In genomic region chr4:128859887-128860774, GRCh38 we compare ENCODE assay signal across 10 cellular contexts. TPM values are rescaled to one million over a fixed set of nuclear protein-coding genes. Genes with fewer than 3 reads are reported as not detected.
DNase-seq lines count a peak whose midpoint lies in the region; ATAC-seq and TF ChIP-seq lines count a peak whose summit lies in the region.
"Had no signal": no experiment of that assay in that cellular context is flagged by ENCODE, and none has a peak within 500 bp of the region (broad histone marks: within the 10 kb centered on the region; RNA-seq: fewer than 3 reads in every experiment).

No MANE protein-coding gene starts in this region.

- peak overlapping the region; percentile 2 for H3K4me3 Mint-ChIP-seq in T-helper 2 cell treated with Interferon-gamma antibody and Interleukin-4, amounts not matched to agents 5 μg/mL and 100 μg/mL, for 36 hours

- TF ChIP-seq EP300 in esophagus muscularis mucosa (IDR thresholded peaks at IDR 0.05), result no peak

- peaks cover 52 to 89% (median 79%) of the 10 kb centered on the region in 4 donors for H3K36me3 ChIP-seq in esophagus muscularis mucosa
- peaks cover 24% of the 10 kb centered on the region for H3K36me3 ChIP-seq in rectal smooth muscle tissue (ENCODE audit: control insufficient read depth, insufficient read depth, low read length)

- no peak overlapping the region for H3K4me3 ChIP-seq in GM12865 (ENCODE audit: low read depth, low read length)
- no peak overlapping the region for H3K4me3 ChIP-seq in esophagus muscularis mucosa
- no peak overlapping the region for H3K4me3 ChIP-seq in rectal smooth muscle tissue (ENCODE audit: low read length)

- H3K27me3 Mint-ChIP-seq in T-helper 2 cell treated with Interferon-gamma antibody and Interleukin-4, amounts not matched to agents 5 μg/mL and 100 μg/mL, for 36 hours (ENCODE audit: low read depth), result no peaks in the 10 kb centered on the region

- no peak for TF ChIP-seq POLR2A in esophagus muscularis mucosa (IDR thresholded peaks at IDR 0.05; ENCODE audit: low read depth)

- H3K9ac ChIP-seq in rectal smooth muscle tissue (ENCODE audit: low read length), result no peak overlapping the region

- H3K27ac ChIP-seq in esophagus muscularis mucosa (replicated peaks in 1 of 4), result peak overlapping the region; percentile 3 to 45 (median 15)
- H3K27ac ChIP-seq in rectal smooth muscle tissue (ENCODE audit: low read depth, low read length), result peak overlapping the region; percentile 24

- ATAC-seq in GM21786 (IDR thresholded peaks at IDR 0.05; ENCODE audit: unreplicated experiment) (no peak), HG03175 (IDR thresholded peaks at IDR 0.05; ENCODE audit: unreplicated experiment) (no peak)

- peaks cover 73% of the 10 kb centered on the region for H3K36me3 Mint-ChIP-seq in T-helper 2 cell treated with Interferon-gamma antibody and Interleukin-4, amounts not matched to agents 5 μg/mL and 100 μg/mL, for 36 hours (ENCODE audit: low read depth)

- H3K9me3 ChIP-seq in esophagus muscularis mucosa, result no peaks in the 10 kb centered on the region

- H3K4me1 ChIP-seq in esophagus muscularis mucosa, result peaks cover 23 to 47% (median 40%) of the 10 kb centered on the region in 4 donors
- peaks cover 22% of the 10 kb centered on the region for H3K4me1 ChIP-seq in rectal smooth muscle tissue (ENCODE audit: control insufficient read depth, insufficient read depth, low read length)

- no peaks in the 10 kb centered on the region for H3K9me3 Mint-ChIP-seq in T-helper 2 cell treated with Interferon-gamma antibody and Interleukin-4, amounts not matched to agents 5 μg/mL and 100 μg/mL, for 36 hours

- WGBS in esophagus muscularis mucosa, result 28% methylated on average over 6 of the region's 6 CpGs

- TF ChIP-seq CTCF in GM12865 (IDR thresholded peaks at IDR 0.05; ENCODE audit: insufficient read depth, low read depth, low read length, missing control alignments), result no peak
- no peak for TF ChIP-seq CTCF in esophagus muscularis mucosa (IDR thresholded peaks at IDR 0.05)

- DNase-seq in GM12865 (ENCODE audit: low read depth), result peak; percentile 31
- no peak for DNase-seq in T-helper 2 cell treated with Interferon-gamma antibody and Interleukin-4, amounts not matched to agents 5 μg/mL and 100 μg/mL, for 36 hours (ENCODE audit: low spot score)
- no peak for DNase-seq in esophagus muscularis mucosa (ENCODE audit: extremely low spot score)
- DNase-seq in NCI-H1092 (lab: John Stamatoyannopoulos, UW), result no peak
- DNase-seq: effector CD8-positive, alpha-beta T cell; Karpas-422; NCI-H446 treated with DMSO at 0.1 percent for 48 hours had no signal

- intact Hi-C loops in esophagus muscularis mucosa (cut with DNase I), result loop anchor here (5.0 kb wide), 5 partner anchors 48 to 668 kb away; no protein-coding TSS in a partner anchor

- no peaks in the 10 kb centered on the region for H3K27me3 ChIP-seq in esophagus muscularis mucosa
- no peaks in the 10 kb centered on the region for H3K27me3 ChIP-seq in rectal smooth muscle tissue (ENCODE audit: control insufficient read depth, insufficient read depth, low read length)

- H3K4me1 Mint-ChIP-seq in T-helper 2 cell treated with Interferon-gamma antibody and Interleukin-4, amounts not matched to agents 5 μg/mL and 100 μg/mL, for 36 hours (ENCODE audit: low read depth), result peaks cover 38% of the 10 kb centered on the region

- peak overlapping the region; percentile 63 for H3K27ac Mint-ChIP-seq in T-helper 2 cell treated with Interferon-gamma antibody and Interleukin-4, amounts not matched to agents 5 μg/mL and 100 μg/mL, for 36 hours

RNA-seq across cellular contexts. Expression of gene JADE1, which starts 50.6 kb away (rescaled TPM):
- total RNA-seq in esophagus muscularis mucosa, result 10 to 100 TPM; 40.8 to 60.1 (median 52.0) TPM
